ENCODE assay signal across 29 cellular contexts in genomic region chr2:198700330-198700729, GRCh38.
DNase-seq lines count a peak whose midpoint lies in the region; ATAC-seq and TF ChIP-seq lines count a peak whose summit lies in the region.
"Had no signal": no experiment of that assay in that cellular context is flagged by ENCODE, and none has a peak within 500 bp of the region (broad histone marks: within the 10 kb centered on the region; RNA-seq: fewer than 3 reads in every experiment).

No MANE protein-coding gene starts in this region.

- H3K4me3 ChIP-seq in Karpas-422 (ENCODE audit: low read length) = no peak overlapping the region
- H3K4me3 ChIP-seq: ascending aorta, BLaER1, cardiac muscle cell, colonic mucosa, PC-9, prostate gland had no signal

- H3K4me1 Mint-ChIP-seq in WTC11 = peaks cover 20% of the 10 kb centered on the region
- no peaks in the 10 kb centered on the region for H3K4me1 Mint-ChIP-seq in activated CD8-positive, alpha-beta memory T cell treated with anti-CD3 and anti-CD28 coated beads, Interleukin-2, amount 10 ng/mL, durations not matched to agents 7 days and 5 days
- H3K4me1 Mint-ChIP-seq: activated CD4-positive, alpha-beta T cell treated with anti-CD3 and anti-CD28 coated beads for 36 hours; activated naive CD8-positive, alpha-beta T cell treated with anti-CD3 and anti-CD28 coated beads, Interleukin-2, amount 10 ng/mL, durations not matched to agents 7 days and 5 days; naive B cell had no signal

- H3K36me3 Mint-ChIP-seq in WTC11 = no peaks in the 10 kb centered on the region
- H3K36me3 Mint-ChIP-seq in activated CD8-positive, alpha-beta memory T cell treated with anti-CD3 and anti-CD28 coated beads, Interleukin-2, amount 10 ng/mL, durations not matched to agents 7 days and 5 days = no peaks in the 10 kb centered on the region
- H3K36me3 Mint-ChIP-seq: activated naive CD8-positive, alpha-beta T cell treated with anti-CD3 and anti-CD28 coated beads, Interleukin-2, amount 10 ng/mL, durations not matched to agents 7 days and 5 days; naive B cell had no signal

- DNase-seq in NCI-H1436 (lab: John Stamatoyannopoulos, UW) = peak; percentile 45
- peak; percentile 95 for DNase-seq in NCI-H345 (lab: John Stamatoyannopoulos, UW)
- no peak for DNase-seq in WTC11 (ENCODE audit: low spot score)
- DNase-seq in activated CD8-positive, alpha-beta memory T cell treated with anti-CD3 and anti-CD28 coated beads, Interleukin-2, amount 10 ng/mL, durations not matched to agents 7 days and 5 days = no peak
- no peak for DNase-seq in Karpas-422
- DNase-seq in GM13977 (ENCODE audit: low spot score) = no peak
- DNase-seq: activated CD4-positive, alpha-beta T cell treated with anti-CD3 and anti-CD28 coated beads for 36 hours; activated CD8-positive, alpha-beta memory T cell treated with anti-CD3 and anti-CD28 coated beads for 24 hours; activated effector memory CD4-positive, alpha-beta T cell treated with anti-CD3 and anti-CD28 coated beads, Interleukin-2, amount 50 U/mL, for 16 hours; activated naive CD8-positive, alpha-beta T cell treated with anti-CD3 and anti-CD28 coated beads, Interleukin-2, amount 10 ng/mL, durations not matched to agents 7 days and 5 days; activated T-cell treated with anti-CD3 and anti-CD28 coated beads, Interleukin-2, amount 50 U/mL, for 1 hour; colonic mucosa; DMS79 treated with DMSO at 0.1 percent for 48 hours; effector memory CD4-positive, alpha-beta T cell; erythroblast; glutamatergic neuron; islet precursor cell; left ventricle myocardium superior; naive B cell; NCI-H2171; PC-9; stimulated activated naive CD4-positive, alpha-beta T cell had no signal

- no peak overlapping the region for H3K4me3 Mint-ChIP-seq in WTC11
- no peak overlapping the region for H3K4me3 Mint-ChIP-seq in activated CD8-positive, alpha-beta memory T cell treated with anti-CD3 and anti-CD28 coated beads, Interleukin-2, amount 10 ng/mL, durations not matched to agents 7 days and 5 days
- H3K4me3 Mint-ChIP-seq: activated CD4-positive, alpha-beta T cell treated with anti-CD3 and anti-CD28 coated beads for 36 hours; activated naive CD8-positive, alpha-beta T cell treated with anti-CD3 and anti-CD28 coated beads, Interleukin-2, amount 10 ng/mL, durations not matched to agents 7 days and 5 days; naive B cell had no signal

- TF ChIP-seq CTCF in WTC11 (IDR thresholded peaks at IDR 0.05) (no peak), GM13977 (IDR thresholded peaks at IDR 0.05; ENCODE audit: extremely low read depth, insufficient read depth, missing control alignments) (no peak)

- CTCF ChIA-PET in WTC11 (lab: Charles Lee) = interaction anchor here (1.2 kb wide), 1 partner anchor 42 kb away, joined by 3 read pairs; no protein-coding TSS in a partner anchor
- CTCF ChIA-PET in activated CD8-positive, alpha-beta memory T cell treated with anti-CD3 and anti-CD28 coated beads, Interleukin-2, amount 10 ng/mL, durations not matched to agents 7 days and 5 days (lab: Charles Lee) = no interaction called here

- H3K4me2 ChIP-seq in Karpas-422 (ENCODE audit: low read depth, low read length, poor library complexity, severe bottlenecking) = no peak overlapping the region
- H3K4me2 ChIP-seq: BLaER1, PC-9 had no signal

- H3K27me3 Mint-ChIP-seq in WTC11 (ENCODE audit: low read depth) = no peaks in the 10 kb centered on the region
- H3K27me3 Mint-ChIP-seq in activated CD8-positive, alpha-beta memory T cell treated with anti-CD3 and anti-CD28 coated beads, Interleukin-2, amount 10 ng/mL, durations not matched to agents 7 days and 5 days = no peaks in the 10 kb centered on the region
- H3K27me3 Mint-ChIP-seq: naive B cell had no signal

- ATAC-seq in HG02885 (IDR thresholded peaks at IDR 0.05; ENCODE audit: poor library complexity, unreplicated experiment) (peak; percentile 59), WTC11 (no peak), GM21390 (IDR thresholded peaks at IDR 0.05; ENCODE audit: unreplicated experiment) (no peak)
- ATAC-seq in activated CD8-positive, alpha-beta memory T cell treated with anti-CD3 and anti-CD28 coated beads, Interleukin-2, amount 10 ng/mL, durations not matched to agents 7 days and 5 days = no peak
- ATAC-seq: activated CD4-positive, alpha-beta T cell treated with anti-CD3 and anti-CD28 coated beads for 36 hours; left ventricle myocardium superior; Right ventricle myocardium inferior had no signal

- H3K27me3 ChIP-seq in Karpas-422 (ENCODE audit: low read length) = no peaks in the 10 kb centered on the region
- H3K27me3 ChIP-seq: ascending aorta, BLaER1, colonic mucosa had no signal

- POLR2A ChIA-PET in WTC11 (lab: Charles Lee) = no interaction called here

- H3K27ac ChIP-seq in Karpas-422 (ENCODE audit: low read length) = no peak overlapping the region
- H3K27ac ChIP-seq: ascending aorta, BLaER1, cardiac muscle cell, colonic mucosa, PC-9, prostate gland had no signal

- no peaks in the 10 kb centered on the region for H3K36me3 ChIP-seq in Karpas-422 (ENCODE audit: insufficient read depth, low read length)
- H3K36me3 ChIP-seq: ascending aorta, BLaER1, cardiac muscle cell, colonic mucosa, prostate gland had no signal

- no peaks in the 10 kb centered on the region for H3K4me1 ChIP-seq in Karpas-422 (ENCODE audit: low read length)
- H3K4me1 ChIP-seq: ascending aorta, BLaER1, colonic mucosa, prostate gland had no signal

- in situ Hi-C loops in GM13977 (cut with MboI; ENCODE audit: low pct_unique_long_range_greater_than_20kb, low sequenced_read_pairs, unreplicated experiment) = no loop called here

- no peak overlapping the region for H2AFZ ChIP-seq in Karpas-422 (ENCODE audit: low read length)
- H2AFZ ChIP-seq: PC-9 had no signal

- H4K20me1 ChIP-seq in Karpas-422 (ENCODE audit: insufficient read depth, low read depth, low read length) = no peaks in the 10 kb centered on the region
- H4K20me1 ChIP-seq: BLaER1 had no signal

- H3K27ac Mint-ChIP-seq in WTC11 = 0 out of 2 replicates have a peak overlapping the region, but pooled peaks have one; percentile 26
- no peak overlapping the region for H3K27ac Mint-ChIP-seq in activated CD8-positive, alpha-beta memory T cell treated with anti-CD3 and anti-CD28 coated beads, Interleukin-2, amount 10 ng/mL, durations not matched to agents 7 days and 5 days
- H3K27ac Mint-ChIP-seq: activated CD4-positive, alpha-beta T cell treated with anti-CD3 and anti-CD28 coated beads for 36 hours; activated naive CD8-positive, alpha-beta T cell treated with anti-CD3 and anti-CD28 coated beads, Interleukin-2, amount 10 ng/mL, durations not matched to agents 7 days and 5 days; naive B cell had no signal

- H3K9me3 ChIP-seq in Karpas-422 (ENCODE audit: low read length) = no peaks in the 10 kb centered on the region
- H3K9me3 ChIP-seq: ascending aorta, BLaER1, colonic mucosa, prostate gland had no signal

- no peaks in the 10 kb centered on the region for H3K79me2 ChIP-seq in Karpas-422 (ENCODE audit: low read length)

- no peak overlapping the region for H3K9ac ChIP-seq in Karpas-422 (ENCODE audit: low read length)
- H3K9ac ChIP-seq: BLaER1 had no signal

- no peaks in the 10 kb centered on the region for H3K9me3 Mint-ChIP-seq in WTC11
- no peaks in the 10 kb centered on the region for H3K9me3 Mint-ChIP-seq in activated CD8-positive, alpha-beta memory T cell treated with anti-CD3 and anti-CD28 coated beads, Interleukin-2, amount 10 ng/mL, durations not matched to agents 7 days and 5 days (ENCODE audit: low read depth)
- H3K9me3 Mint-ChIP-seq: activated naive CD8-positive, alpha-beta T cell treated with anti-CD3 and anti-CD28 coated beads, Interleukin-2, amount 10 ng/mL, durations not matched to agents 7 days and 5 days had no signal

- H3K9me2 ChIP-seq in Karpas-422 (replicated peaks; ENCODE audit: insufficient read depth, low read length) = no peaks in the 10 kb centered on the region

TF ChIP-seq in WTC11, 78 proteins besides CTCF, POLR2A, EP300 and RAD21:
- TF ChIP-seq MLX (CRISPR knock-in tag; IDR thresholded peaks at IDR 0.05) = no peak
- TF ChIP-seq IRF1 (CRISPR knock-in tag; IDR thresholded peaks at IDR 0.05) = no peak
- TF ChIP-seq NR1H2 (CRISPR knock-in tag; IDR thresholded peaks at IDR 0.05) = no peak
- TF ChIP-seq JAZF1 (CRISPR knock-in tag; IDR thresholded peaks at IDR 0.05) = no peak

Comparison
In these comparisons a context has a peak if more than half of its experiments do, and no peak if none do; other contexts are left out.
1. DNase-seq: peak in NCI-H1436 (single experiment) and NCI-H345 (single experiment); none in WTC11 (single experiment), activated CD8-positive, alpha-beta memory T cell treated with anti-CD3 and anti-CD28 coated beads, Interleukin-2, amount 10 ng/mL, durations not matched to agents 7 days and 5 days (single experiment), Karpas-422 (single experiment) and GM13977 (single experiment).